1 cellular context compared by ENCODE assay signal in the genomic region with DNA sequence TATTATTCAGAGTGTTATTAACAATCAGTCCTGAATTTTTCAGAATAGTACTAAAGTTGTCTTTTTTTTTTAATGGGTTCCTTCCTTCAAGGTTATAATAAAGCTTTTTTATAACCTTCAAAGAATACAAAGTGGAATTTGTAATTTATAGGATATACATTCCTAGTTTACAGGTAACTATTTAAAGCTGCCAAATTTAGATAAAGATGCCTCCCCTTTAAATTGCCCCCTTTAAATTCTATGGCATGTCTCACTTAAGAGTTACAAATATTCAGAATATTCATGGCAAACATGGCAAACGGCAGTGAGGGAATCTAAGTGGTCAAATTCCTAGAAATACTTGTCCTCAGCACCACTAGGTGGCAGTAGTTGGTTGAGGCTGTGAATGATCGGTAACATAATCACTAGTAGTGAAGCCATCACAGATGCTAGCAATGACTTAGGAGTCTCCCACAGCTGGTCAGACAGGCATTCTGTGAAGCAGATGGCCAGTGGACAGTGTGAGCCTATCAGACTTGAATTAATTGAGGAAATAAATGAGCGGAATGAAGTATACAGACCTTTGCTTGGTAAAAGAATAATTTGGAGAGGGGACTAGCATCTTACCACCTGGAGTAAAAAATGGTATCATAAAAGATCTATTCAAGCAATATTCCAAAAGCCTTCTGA.
TF ChIP-seq lines count a peak whose summit lies in the region.

No MANE protein-coding gene starts in this region.

TF ChIP-seq in HepG2, 621 proteins besides CTCF, POLR2A, EP300 and RAD21 (continued from another document):
- TF ChIP-seq, protein P1, sequence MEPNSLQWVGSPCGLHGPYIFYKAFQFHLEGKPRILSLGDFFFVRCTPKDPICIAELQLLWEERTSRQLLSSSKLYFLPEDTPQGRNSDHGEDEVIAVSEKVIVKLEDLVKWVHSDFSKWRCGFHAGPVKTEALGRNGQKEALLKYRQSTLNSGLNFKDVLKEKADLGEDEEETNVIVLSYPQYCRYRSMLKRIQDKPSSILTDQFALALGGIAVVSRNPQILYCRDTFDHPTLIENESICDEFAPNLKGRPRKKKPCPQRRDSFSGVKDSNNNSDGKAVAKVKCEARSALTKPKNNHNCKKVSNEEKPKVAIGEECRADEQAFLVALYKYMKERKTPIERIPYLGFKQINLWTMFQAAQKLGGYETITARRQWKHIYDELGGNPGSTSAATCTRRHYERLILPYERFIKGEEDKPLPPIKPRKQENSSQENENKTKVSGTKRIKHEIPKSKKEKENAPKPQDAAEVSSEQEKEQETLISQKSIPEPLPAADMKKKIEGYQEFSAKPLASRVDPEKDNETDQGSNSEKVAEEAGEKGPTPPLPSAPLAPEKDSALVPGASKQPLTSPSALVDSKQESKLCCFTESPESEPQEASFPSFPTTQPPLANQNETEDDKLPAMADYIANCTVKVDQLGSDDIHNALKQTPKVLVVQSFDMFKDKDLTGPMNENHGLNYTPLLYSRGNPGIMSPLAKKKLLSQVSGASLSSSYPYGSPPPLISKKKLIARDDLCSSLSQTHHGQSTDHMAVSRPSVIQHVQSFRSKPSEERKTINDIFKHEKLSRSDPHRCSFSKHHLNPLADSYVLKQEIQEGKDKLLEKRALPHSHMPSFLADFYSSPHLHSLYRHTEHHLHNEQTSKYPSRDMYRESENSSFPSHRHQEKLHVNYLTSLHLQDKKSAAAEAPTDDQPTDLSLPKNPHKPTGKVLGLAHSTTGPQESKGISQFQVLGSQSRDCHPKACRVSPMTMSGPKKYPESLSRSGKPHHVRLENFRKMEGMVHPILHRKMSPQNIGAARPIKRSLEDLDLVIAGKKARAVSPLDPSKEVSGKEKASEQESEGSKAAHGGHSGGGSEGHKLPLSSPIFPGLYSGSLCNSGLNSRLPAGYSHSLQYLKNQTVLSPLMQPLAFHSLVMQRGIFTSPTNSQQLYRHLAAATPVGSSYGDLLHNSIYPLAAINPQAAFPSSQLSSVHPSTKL (CRISPR knock-in tag; IDR thresholded peaks at IDR 0.05) = 0 out of 2 replicates have a peak, but pooled peaks have one; percentile 16
- TF ChIP-seq ARID3A (IDR thresholded peaks at IDR 0.05; ENCODE audit: low read depth, low read length) = 0 out of 2 replicates have a peak, but pooled peaks have one; percentile 17
- 0 out of 2 replicates have a peak, but pooled peaks have one; percentile 15 for TF ChIP-seq MIXL1 (CRISPR knock-in tag; IDR thresholded peaks at IDR 0.05)
- TF ChIP-seq, protein P2, sequence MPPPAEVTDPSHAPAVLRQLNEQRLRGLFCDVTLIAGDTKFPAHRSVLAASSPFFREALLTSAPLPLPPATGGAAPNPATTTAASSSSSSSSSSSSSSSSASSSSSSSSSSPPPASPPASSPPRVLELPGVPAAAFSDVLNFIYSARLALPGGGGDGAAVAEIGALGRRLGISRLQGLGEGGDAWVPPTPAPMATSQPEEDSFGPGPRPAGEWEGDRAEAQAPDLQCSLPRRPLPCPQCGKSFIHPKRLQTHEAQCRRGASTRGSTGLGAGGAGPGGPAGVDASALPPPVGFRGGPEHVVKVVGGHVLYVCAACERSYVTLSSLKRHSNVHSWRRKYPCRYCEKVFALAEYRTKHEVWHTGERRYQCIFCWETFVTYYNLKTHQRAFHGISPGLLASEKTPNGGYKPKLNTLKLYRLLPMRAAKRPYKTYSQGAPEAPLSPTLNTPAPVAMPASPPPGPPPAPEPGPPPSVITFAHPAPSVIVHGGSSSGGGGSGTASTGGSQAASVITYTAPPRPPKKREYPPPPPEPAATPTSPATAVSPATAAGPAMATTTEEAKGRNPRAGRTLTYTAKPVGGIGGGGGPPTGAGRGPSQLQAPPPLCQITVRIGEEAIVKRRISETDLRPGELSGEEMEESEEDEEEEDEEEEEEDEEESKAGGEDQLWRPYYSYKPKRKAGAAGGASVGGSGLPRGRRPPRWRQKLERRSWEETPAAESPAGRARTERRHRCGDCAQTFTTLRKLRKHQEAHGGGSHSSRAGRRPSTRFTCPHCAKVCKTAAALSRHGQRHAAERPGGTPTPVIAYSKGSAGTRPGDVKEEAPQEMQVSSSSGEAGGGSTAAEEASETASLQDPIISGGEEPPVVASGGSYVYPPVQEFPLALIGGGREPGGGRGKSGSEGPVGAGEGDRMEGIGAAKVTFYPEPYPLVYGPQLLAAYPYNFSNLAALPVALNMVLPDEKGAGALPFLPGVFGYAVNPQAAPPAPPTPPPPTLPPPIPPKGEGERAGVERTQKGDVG (CRISPR knock-in tag; IDR thresholded peaks at IDR 0.05; ENCODE audit: borderline replicate concordance) = no peak
- peak; percentile 83 for TF ChIP-seq STAG1 (CRISPR knock-in tag; IDR thresholded peaks at IDR 0.05)
- peak; percentile 88 for TF ChIP-seq SMC3 (IDR thresholded peaks at IDR 0.05; ENCODE audit: low read length)
- TF ChIP-seq TCF7L2 (IDR thresholded peaks at IDR 0.05; ENCODE audit: low read depth, low read length) = no peak
